ENCODE assay signal across 20 cellular contexts in genomic region chr1:182493063-182493462, GRCh38. TPM values are rescaled to one million over a fixed set of nuclear protein-coding genes. Genes with fewer than 3 reads are reported as not detected.
"Had no signal": no experiment of that assay in that cellular context is flagged by ENCODE, and none has a peak within 500 bp of the region (broad histone marks: within the 10 kb centered on the region; RNA-seq: fewer than 3 reads in every experiment).

No MANE protein-coding gene starts in this region.

- H3K9me3 Mint-ChIP-seq: activated naive CD4-positive, alpha-beta T cell treated with anti-CD3 and anti-CD28 coated beads, Interleukin-2, amount 50 U/mL, for 72 hours; dendritic cell treated with granulocyte-macrophage colony-stimulating factor and Interleukin-4, amounts not matched to agents 40 ng/mL and 50 ng/mL, for 4 days; effector memory CD8-positive, alpha-beta T cell; nephron had no signal

- H3K27me3 Mint-ChIP-seq: dendritic cell treated with granulocyte-macrophage colony-stimulating factor and Interleukin-4, amounts not matched to agents 40 ng/mL and 50 ng/mL, for 4 days had no signal

- ATAC-seq: activated naive CD4-positive, alpha-beta T cell treated with anti-CD3 and anti-CD28 coated beads, Interleukin-2, amount 50 U/mL, for 72 hours; body of pancreas; effector memory CD8-positive, alpha-beta T cell; gastrocnemius medialis; heart right ventricle; left lung; right lobe of liver had no signal

- H3K4me1 Mint-ChIP-seq: nephron had no signal

- DNase-seq: activated CD4-positive, alpha-beta T cell treated with anti-CD3 and anti-CD28 coated beads, Interleukin-2, amount 50 U/mL, for 1 hour; activated effector memory CD4-positive, alpha-beta T cell treated with Interleukin-2 at 50 U/mL for 16 hours; amniotic stem cell; body of pancreas; central memory CD4-positive, alpha-beta T cell; effector memory CD8-positive, alpha-beta T cell; gastrocnemius medialis; heart right ventricle; islet precursor cell; left lung; occipital lobe; right lobe of liver; stimulated activated naive CD4-positive, alpha-beta T cell; substantia nigra; trophoblast cell had no signal

- H3K4me3 ChIP-seq: body of pancreas, gastrocnemius medialis, heart right ventricle, left lung, prostate gland, right lobe of liver had no signal

- H3K36me3 Mint-ChIP-seq: activated naive CD4-positive, alpha-beta T cell treated with anti-CD3 and anti-CD28 coated beads, Interleukin-2, amount 50 U/mL, for 72 hours had no signal

- H3K4me3 Mint-ChIP-seq: dendritic cell treated with granulocyte-macrophage colony-stimulating factor and Interleukin-4, amounts not matched to agents 40 ng/mL and 50 ng/mL, for 4 days; effector memory CD8-positive, alpha-beta T cell; nephron had no signal

- H3K27ac Mint-ChIP-seq: activated naive CD4-positive, alpha-beta T cell treated with anti-CD3 and anti-CD28 coated beads, Interleukin-2, amount 50 U/mL, for 72 hours; dendritic cell treated with granulocyte-macrophage colony-stimulating factor and Interleukin-4, amounts not matched to agents 40 ng/mL and 50 ng/mL, for 4 days; effector memory CD8-positive, alpha-beta T cell; nephron had no signal

RNA-seq across cellular contexts. Expression of gene RGSL1, which starts 43.1 kb away (rescaled TPM):
- total RNA-seq: activated naive CD4-positive, alpha-beta T cell treated with anti-CD3 and anti-CD28 coated beads, Interleukin-2, amount 50 U/mL, for 72 hours; body of pancreas; gastrocnemius medialis; heart right ventricle; mucosa of gallbladder; occipital lobe; right lobe of liver had no signal
- polyA plus RNA-seq: heart right ventricle had no signal
